In genomic region chr11:58770166-58770565, GRCh38 we compare ENCODE assay signal across 19 cellular contexts. TPM values are rescaled to one million over a fixed set of nuclear protein-coding genes. Genes with fewer than 3 reads are reported as not detected.
DNase-seq lines count a peak whose midpoint lies in the region; ATAC-seq, FAIRE-seq and TF ChIP-seq lines count a peak whose summit lies in the region.
"Had no signal": no experiment of that assay in that cellular context is flagged by ENCODE, and none has a peak within 500 bp of the region (broad histone marks: within the 10 kb centered on the region; RNA-seq: fewer than 3 reads in every experiment).

No MANE protein-coding gene starts in this region.

- H3K9me2 ChIP-seq in PC-3 (replicated peaks; ENCODE audit: low read length) = no peaks in the 10 kb centered on the region

- H3K27me3 ChIP-seq in CD8-positive, alpha-beta memory T cell (ENCODE audit: insufficient read depth, low read length, poor library complexity, severe bottlenecking) = no peaks in the 10 kb centered on the region
- H3K27me3 ChIP-seq in PC-3 (ENCODE audit: low read length) (no peaks in the 10 kb centered on the region), mammary epithelial cell (ENCODE audit: insufficient read depth, low read length) (no peaks in the 10 kb centered on the region), keratinocyte (ENCODE audit: control insufficient read depth, extremely low read depth, insufficient read depth, low read length) (no peaks in the 10 kb centered on the region)
- H3K27me3 ChIP-seq: BLaER1 had no signal

- intact Hi-C loops in PC-3 (cut with micrococcal nuclease) (no loop called here), mammary epithelial cell (cut with micrococcal nuclease) (loop anchor here (5.0 kb wide), 1 partner anchor 193 kb away; the partner anchor contains the start of genes LPXN and ZFP91)

- no peaks in the 10 kb centered on the region for H3K9me3 Mint-ChIP-seq in CD8-positive, alpha-beta memory T cell
- no peaks in the 10 kb centered on the region for H3K9me3 Mint-ChIP-seq in stimulated activated naive B cell treated with anti-CD40 and anti-IgM and Interleukin-4, amounts not matched to agents 10 μg/mL and 1 μg/mL and 100 μg/mL, for 72 hours

- H4K20me1 ChIP-seq in PC-3 (ENCODE audit: low read length) = no peaks in the 10 kb centered on the region
- no peaks in the 10 kb centered on the region for H4K20me1 ChIP-seq in mammary epithelial cell (ENCODE audit: insufficient read depth, low read length)
- no peaks in the 10 kb centered on the region for H4K20me1 ChIP-seq in keratinocyte (ENCODE audit: control insufficient read depth, extremely low read depth, insufficient read depth, low read length)
- H4K20me1 ChIP-seq: BLaER1 had no signal

- no peaks in the 10 kb centered on the region for H3K36me3 Mint-ChIP-seq in CD8-positive, alpha-beta memory T cell
- no peaks in the 10 kb centered on the region for H3K36me3 Mint-ChIP-seq in stimulated activated naive B cell treated with anti-CD40 and anti-IgM and Interleukin-4, amounts not matched to agents 10 μg/mL and 1 μg/mL and 100 μg/mL, for 72 hours

- TF ChIP-seq CTCF in PC-3 (conservative IDR thresholded peaks at IDR 0.05; ENCODE audit: low read depth, low read length) (no peak), mammary epithelial cell (conservative IDR thresholded peaks at IDR 0.05 in 1 of 2, IDR thresholded peaks at IDR 0.05 in 1 of 2; ENCODE audit: extremely low read depth in 1 of 2, insufficient read depth in 1 of 2, low read depth in 1 of 2, low read length in 2 of 2) (no peak), keratinocyte (optimal IDR thresholded peaks at IDR 0.05 in 1 of 3, IDR thresholded peaks at IDR 0.05 in 1 of 3, conservative IDR thresholded peaks at IDR 0.05 in 1 of 3; ENCODE audit: extremely low read depth in 1 of 3, insufficient read depth in 2 of 3, low read length in 3 of 3) (no peak)

- no peak overlapping the region for H3K4me3 ChIP-seq in CD8-positive, alpha-beta memory T cell (ENCODE audit: low read length)
- H3K4me3 ChIP-seq in PC-3 (ENCODE audit: low read length) = peak overlapping the region; percentile 34
- no peak overlapping the region for H3K4me3 ChIP-seq in mammary epithelial cell (replicated peaks in 1 of 3; ENCODE audit: insufficient read depth in 1 of 3, low read depth in 2 of 3, low read length in 3 of 3)
- H3K4me3 ChIP-seq in keratinocyte (ENCODE audit: control insufficient read depth in 2 of 3, extremely low read depth in 1 of 3, insufficient read depth in 2 of 3, low read depth in 1 of 3, low read length in 3 of 3) = no peak overlapping the region
- H3K4me3 ChIP-seq: BLaER1, GM12878, GM23338 had no signal

- POLR2A ChIA-PET in CD8-positive, alpha-beta memory T cell (lab: Charles Lee) = no interaction called here
- POLR2A ChIA-PET in PC-3 (lab: Charles Lee; ENCODE audit: unreplicated experiment) = no interaction called here

- H3K27ac Mint-ChIP-seq in CD8-positive, alpha-beta memory T cell = no peak overlapping the region
- no peak overlapping the region for H3K27ac Mint-ChIP-seq in stimulated activated naive B cell treated with anti-CD40 and anti-IgM and Interleukin-4, amounts not matched to agents 10 μg/mL and 1 μg/mL and 100 μg/mL, for 72 hours
- H3K27ac Mint-ChIP-seq: GM23338 had no signal

- H2AFZ ChIP-seq in PC-3 (ENCODE audit: low read length) = 0 out of 2 replicates have a peak overlapping the region, but pooled peaks have one; percentile 19
- H2AFZ ChIP-seq in mammary epithelial cell (ENCODE audit: low read depth, low read length) = peak overlapping the region; percentile 7
- H2AFZ ChIP-seq in keratinocyte (ENCODE audit: control insufficient read depth, low read length) = no peak overlapping the region
- H2AFZ ChIP-seq: GM23338 had no signal

- WGBS in mammary epithelial cell (ENCODE audit: low coverage, missing lambda C conversion rate) = 92% methylated on average over 2 of the region's 2 CpGs

- no peak for FAIRE-seq in keratinocyte (lab: Jason Lieb, UNC)
- FAIRE-seq: GM12878, GM18507 had no signal

- H3K4me1 ChIP-seq in CD8-positive, alpha-beta memory T cell (ENCODE audit: insufficient read depth, low read length) = no peaks in the 10 kb centered on the region
- H3K4me1 ChIP-seq in PC-3 (ENCODE audit: insufficient read depth, low read length) (peaks cover 25% of the 10 kb centered on the region), mammary epithelial cell (ENCODE audit: insufficient read depth, low read length) (peaks cover 20% of the 10 kb centered on the region), keratinocyte (ENCODE audit: control insufficient read depth, extremely low read depth, insufficient read depth, low read length) (peaks cover 17% of the 10 kb centered on the region)
- H3K4me1 ChIP-seq: BLaER1 had no signal

- no peaks in the 10 kb centered on the region for H3K36me3 ChIP-seq in CD8-positive, alpha-beta memory T cell (ENCODE audit: insufficient read depth, low read length)
- H3K36me3 ChIP-seq in PC-3 (ENCODE audit: low read depth, low read length) (no peaks in the 10 kb centered on the region), mammary epithelial cell (ENCODE audit: insufficient read depth, low read length) (no peaks in the 10 kb centered on the region), keratinocyte (ENCODE audit: control insufficient read depth in 2 of 2, extremely low read depth in 1 of 2, insufficient read depth in 2 of 2, low read length in 2 of 2) (no peaks in the 10 kb centered on the region)
- H3K36me3 ChIP-seq: BLaER1 had no signal

- H3K27me3 Mint-ChIP-seq in CD8-positive, alpha-beta memory T cell = peaks cover 7 to 29% of the 10 kb centered on the region in 2 donors
- peaks cover 7 to 15% of the 10 kb centered on the region in 2 donors for H3K27me3 Mint-ChIP-seq in stimulated activated naive B cell treated with anti-CD40 and anti-IgM and Interleukin-4, amounts not matched to agents 10 μg/mL and 1 μg/mL and 100 μg/mL, for 72 hours

- CTCF ChIA-PET in CD8-positive, alpha-beta memory T cell (lab: Charles Lee) = no interaction called here
- CTCF ChIA-PET in PC-3 (lab: Charles Lee) = no interaction called here
- CTCF ChIA-PET in mammary epithelial cell (lab: Charles Lee; ENCODE audit: low non-redundant PET) = no interaction called here

- H3K9ac ChIP-seq in PC-3 (ENCODE audit: low read length) = peak overlapping the region; percentile 46; the same call in 1 of the 2 replicates
- peak overlapping the region; percentile 6 for H3K9ac ChIP-seq in mammary epithelial cell (ENCODE audit: insufficient read depth, low read length)
- H3K9ac ChIP-seq in keratinocyte (ENCODE audit: control insufficient read depth, extremely low read depth, insufficient read depth, low read length) = peak overlapping the region; percentile 52
- H3K9ac ChIP-seq: BLaER1 had no signal

- H3K4me1 Mint-ChIP-seq in CD8-positive, alpha-beta memory T cell = peaks cover 0 to 5% (median 0%) of the 10 kb centered on the region in 3 donors
- peaks cover 3 to 6% of the 10 kb centered on the region in 2 donors for H3K4me1 Mint-ChIP-seq in stimulated activated naive B cell treated with anti-CD40 and anti-IgM and Interleukin-4, amounts not matched to agents 10 μg/mL and 1 μg/mL and 100 μg/mL, for 72 hours
- H3K4me1 Mint-ChIP-seq: GM23338 had no signal

- no peak overlapping the region for H3K4me3 Mint-ChIP-seq in CD8-positive, alpha-beta memory T cell
- H3K4me3 Mint-ChIP-seq in stimulated activated naive B cell treated with anti-CD40 and anti-IgM and Interleukin-4, amounts not matched to agents 10 μg/mL and 1 μg/mL and 100 μg/mL, for 72 hours = no peak overlapping the region
- H3K4me3 Mint-ChIP-seq: GM23338 had no signal

- in situ Hi-C loops in mammary epithelial cell (cut with MboI; ENCODE audit: low sequenced_read_pairs in 2 of 2) = no loop called here

- ATAC-seq in PC-3 (no peak), HG02970 (IDR thresholded peaks at IDR 0.05; ENCODE audit: low FRiP score, unreplicated experiment) (no peak)
- no peak for ATAC-seq in stimulated activated naive B cell treated with anti-CD40 and anti-IgM and Interleukin-4, amounts not matched to agents 10 μg/mL and 1 μg/mL and 100 μg/mL, for 72 hours (replicated peaks)
- ATAC-seq: GM12878, GM23338 had no signal

- dilution Hi-C loops in mammary epithelial cell (cut with HindIII; ENCODE audit: low sequenced_read_pairs) (no loop called here), keratinocyte (cut with MboI; ENCODE audit: extremely low pct_ligation_motif_present, low sequenced_read_pairs) (no loop called here)

- H3K9me3 ChIP-seq in CD8-positive, alpha-beta memory T cell (ENCODE audit: low read length) = no peaks in the 10 kb centered on the region
- no peaks in the 10 kb centered on the region for H3K9me3 ChIP-seq in PC-3 (ENCODE audit: low read length)
- H3K9me3 ChIP-seq in mammary epithelial cell (replicated peaks; ENCODE audit: insufficient read depth, low read length) = no peaks in the 10 kb centered on the region
- H3K9me3 ChIP-seq in keratinocyte (ENCODE audit: control insufficient read depth, low read depth, low read length) = no peaks in the 10 kb centered on the region
- H3K9me3 ChIP-seq: BLaER1 had no signal

- DNase-seq in CD8-positive, alpha-beta memory T cell = no peak
- no peak for DNase-seq in PC-3
- no peak for DNase-seq in mammary epithelial cell
- no peak for DNase-seq in keratinocyte (ENCODE audit: low read depth, low spot score)
- no peak for DNase-seq in activated CD4-positive, alpha-beta T cell treated with anti-CD3 and anti-CD28 coated beads, Interleukin-2, amount 50 U/mL, for 48 hours
- no peak for DNase-seq in stimulated activated naive B cell treated with anti-CD40 and anti-IgM and Interleukin-4, amounts not matched to agents 10 μg/mL and 1 μg/mL and 100 μg/mL, for 72 hours
- DNase-seq in NCI-H748 treated with DMSO at 0.1 percent for 48 hours (lab: John Stamatoyannopoulos, UW) = no peak
- DNase-seq: 8988T, AML-193, DMS 273 treated with DMSO at 0.1 percent for 48 hours, H7 had no signal

- no peaks in the 10 kb centered on the region for H3K79me2 ChIP-seq in PC-3 (ENCODE audit: low read length)
- H3K79me2 ChIP-seq in mammary epithelial cell (ENCODE audit: insufficient read depth, low read length) = no peaks in the 10 kb centered on the region
- no peaks in the 10 kb centered on the region for H3K79me2 ChIP-seq in keratinocyte (ENCODE audit: control insufficient read depth, insufficient read depth, low read length)

- no peaks in the 10 kb centered on the region for H3F3A ChIP-seq in PC-3 (ENCODE audit: low read length, unreplicated experiment)

- H3K4me2 ChIP-seq in PC-3 (ENCODE audit: low read length) = peak overlapping the region; percentile 74
- H3K4me2 ChIP-seq in mammary epithelial cell (ENCODE audit: insufficient read depth, low read depth, low read length) = peak overlapping the region; percentile 8
- peak overlapping the region; percentile 59 for H3K4me2 ChIP-seq in keratinocyte (ENCODE audit: control insufficient read depth, extremely low read depth, insufficient read depth, low read depth, low read length)
- H3K4me2 ChIP-seq: BLaER1, GM23338 had no signal

- H3K27ac ChIP-seq in CD8-positive, alpha-beta memory T cell (ENCODE audit: low read depth, low read length) = peak overlapping the region; percentile 86
- H3K27ac ChIP-seq in PC-3 (ENCODE audit: low read length) = peak overlapping the region; percentile 78
- H3K27ac ChIP-seq in mammary epithelial cell (ENCODE audit: insufficient read depth, low read depth, low read length) = peak overlapping the region; percentile 48
- peak overlapping the region; percentile 73 for H3K27ac ChIP-seq in keratinocyte (ENCODE audit: control insufficient read depth, insufficient read depth, low read length)
- H3K27ac ChIP-seq: BLaER1, HL-60 had no signal

- H3K9me1 ChIP-seq in keratinocyte (ENCODE audit: control insufficient read depth, extremely low read depth, insufficient read depth, low read length) = no peaks in the 10 kb centered on the region

- no TSS peak for BruUV-seq in PC-3 (replicated peaks; lab: Mats Ljungman, UMichigan)
- BruUV-seq in mammary epithelial cell (replicated peaks; lab: Mats Ljungman, UMichigan) = no TSS peak

RNA-seq across cellular contexts. Expression of gene GLYAT, which starts 38.4 kb away (rescaled TPM):
- not detected for total RNA-seq in CD8-positive, alpha-beta memory T cell
- not detected for polyA plus RNA-seq in CD8-positive, alpha-beta memory T cell
- not detected in 2 replicates for total RNA-seq in PC-3 (2014; rRNA removed)
- not detected for total RNA-seq in mammary epithelial cell
- polyA plus RNA-seq in mammary epithelial cell = not detected
- not detected for polyA minus RNA-seq in mammary epithelial cell
- 0.10 to 0.17 TPM in 2 of 3 replicates, not detected in the other for polyA plus RNA-seq in keratinocyte
- polyA plus RNA-seq in keratinocyte (2011; ENCODE audit: low read depth) = not detected
- polyA plus RNA-seq in keratinocyte (2011; cell fraction: cytosol; rRNA removed) = 0.06 TPM in 1 of 2 replicates, not detected in the other
- polyA plus RNA-seq in keratinocyte (2011; cell fraction: nucleus; rRNA removed) = not detected in 2 replicates
- not detected in 2 replicates for polyA plus RNA-seq in keratinocyte (2012; ENCODE audit: low replicate concordance)
- polyA minus RNA-seq in keratinocyte = 0.40 TPM in 1 of 3 replicates, not detected in the others
- polyA minus RNA-seq in keratinocyte (2011; cell fraction: cytosol; rRNA and poly(A)+ RNA removed) = not detected
- 0.54 TPM in 1 of 2 replicates, not detected in the other for polyA minus RNA-seq in keratinocyte (2011; cell fraction: nucleus; rRNA and poly(A)+ RNA removed)
- total RNA-seq: Calu3, Daoy, H7 had no signal
- polyA plus RNA-seq: GM12878, GM23338 had no signal

Comparison
In these comparisons a context has a peak if more than half of its experiments do, and no peak if none do; other contexts are left out.
1. H3K4me2 ChIP-seq: peak in every context shown above with its lines; median percentile 74 in PC-3; 59 in keratinocyte; 8 in mammary epithelial cell.